9 cellular contexts compared by ENCODE assay signal in genomic region chr10:75226656-75227055, GRCh38. TPM values are rescaled to one million over a fixed set of nuclear protein-coding genes. Genes with fewer than 3 reads are reported as not detected.
DNase-seq lines count a peak whose midpoint lies in the region; ATAC-seq and TF ChIP-seq lines count a peak whose summit lies in the region.
"Had no signal": no experiment of that assay in that cellular context is flagged by ENCODE, and none has a peak within 500 bp of the region (broad histone marks: within the 10 kb centered on the region; RNA-seq: fewer than 3 reads in every experiment).

No MANE protein-coding gene starts in this region.

- H3K27me3 ChIP-seq in mammary epithelial cell (ENCODE audit: insufficient read depth, low read length) (no peaks in the 10 kb centered on the region), thyroid gland (no peaks in the 10 kb centered on the region)

- TF ChIP-seq POLR2A in thyroid gland (IDR thresholded peaks at IDR 0.05) = no peak

- H3K4me1 Mint-ChIP-seq in activated CD8-positive, alpha-beta memory T cell treated with anti-CD3 and anti-CD28 coated beads, Interleukin-2, amount 10 ng/mL, durations not matched to agents 7 days and 5 days = peaks cover 46% of the 10 kb centered on the region

- peak overlapping the region; percentile 71 for H3K4me2 ChIP-seq in mammary epithelial cell (ENCODE audit: insufficient read depth, low read depth, low read length)

- H3K9me3 ChIP-seq in mammary epithelial cell (replicated peaks; ENCODE audit: insufficient read depth, low read length) = no peaks in the 10 kb centered on the region
- H3K9me3 ChIP-seq in mesodermal cell (ENCODE audit: control insufficient read depth, low read length) = no peaks in the 10 kb centered on the region
- no peaks in the 10 kb centered on the region for H3K9me3 ChIP-seq in thyroid gland

- 20% methylated on average over 3 of the region's 5 CpGs for WGBS in mammary epithelial cell (ENCODE audit: low coverage, missing lambda C conversion rate)
- WGBS in mesodermal cell (ENCODE audit: insufficient coverage in 2 of 2), 2 experiments = 87 to 91% methylated on average over 3 to 5 of the region's 5 CpGs
- WGBS in thyroid gland, 2 donors = 66% methylated on average over 4 to 5 of the region's 5 CpGs

- no peak overlapping the region for H3K4me3 Mint-ChIP-seq in activated CD8-positive, alpha-beta memory T cell treated with anti-CD3 and anti-CD28 coated beads, Interleukin-2, amount 10 ng/mL, durations not matched to agents 7 days and 5 days

- H4K20me1 ChIP-seq in mammary epithelial cell (ENCODE audit: insufficient read depth, low read length) = peaks cover 12% of the 10 kb centered on the region

- DNase-seq in activated CD8-positive, alpha-beta memory T cell treated with anti-CD3 and anti-CD28 coated beads, Interleukin-2, amount 10 ng/mL, durations not matched to agents 7 days and 5 days = no peak
- no peak for DNase-seq in activated CD8-positive, alpha-beta memory T cell treated with anti-CD3 and anti-CD28 coated beads, Interleukin-2, amount 50 U/mL, for 48 hours
- DNase-seq in mammary epithelial cell (no peak), thyroid gland (no peak), NK-92 (lab: John Stamatoyannopoulos, UW; ENCODE audit: unreplicated experiment) (no peak), iPS-NIHi7 (ENCODE audit: extremely low spot score) (no peak)
- DNase-seq in stimulated activated CD4-positive, alpha-beta T cell treated with anti-CD3 and anti-CD28 coated beads, Interleukin-4, amount 100 ng/mL, for 1 hour = no peak
- DNase-seq: NCI-H524 treated with DMSO at 0.1 percent for 48 hours had no signal

- in situ Hi-C loops in mammary epithelial cell (cut with MboI; ENCODE audit: low sequenced_read_pairs in 2 of 2) = loop anchor here in 1 of 2 donors (5.0 kb wide), 1 partner anchor 39 kb away; no protein-coding TSS in a partner anchor

- TF ChIP-seq CTCF in mammary epithelial cell (conservative IDR thresholded peaks at IDR 0.05 in 1 of 2, IDR thresholded peaks at IDR 0.05 in 1 of 2; ENCODE audit: extremely low read depth in 1 of 2, insufficient read depth in 1 of 2, low read depth in 1 of 2, low read length in 2 of 2) = no peak
- no peak for TF ChIP-seq CTCF in thyroid gland (IDR thresholded peaks at IDR 0.05)

- peaks cover 43% of the 10 kb centered on the region for H3K36me3 ChIP-seq in mammary epithelial cell (ENCODE audit: insufficient read depth, low read length)
- peaks cover 73% of the 10 kb centered on the region for H3K36me3 ChIP-seq in mesodermal cell (ENCODE audit: control insufficient read depth, insufficient read depth, low read length)
- H3K36me3 ChIP-seq in thyroid gland = peaks cover 0 to 36% of the 10 kb centered on the region in 2 donors

- no peaks in the 10 kb centered on the region for H3K27me3 Mint-ChIP-seq in activated CD8-positive, alpha-beta memory T cell treated with anti-CD3 and anti-CD28 coated beads, Interleukin-2, amount 10 ng/mL, durations not matched to agents 7 days and 5 days

- no peak for ATAC-seq in activated CD8-positive, alpha-beta memory T cell treated with anti-CD3 and anti-CD28 coated beads, Interleukin-2, amount 10 ng/mL, durations not matched to agents 7 days and 5 days

- H3K27ac Mint-ChIP-seq in activated CD8-positive, alpha-beta memory T cell treated with anti-CD3 and anti-CD28 coated beads, Interleukin-2, amount 10 ng/mL, durations not matched to agents 7 days and 5 days = peak overlapping the region; percentile 22

- dilution Hi-C loops in mammary epithelial cell (cut with HindIII; ENCODE audit: low sequenced_read_pairs) = no loop called here

- peaks cover 92% of the 10 kb centered on the region for H3K79me2 ChIP-seq in mammary epithelial cell (ENCODE audit: insufficient read depth, low read length)

- H3K9ac ChIP-seq in mammary epithelial cell (ENCODE audit: insufficient read depth, low read length) = peak overlapping the region; percentile 29

- H3K36me3 Mint-ChIP-seq in activated CD8-positive, alpha-beta memory T cell treated with anti-CD3 and anti-CD28 coated beads, Interleukin-2, amount 10 ng/mL, durations not matched to agents 7 days and 5 days = peaks cover 54% of the 10 kb centered on the region

- H3K4me1 ChIP-seq in mammary epithelial cell (ENCODE audit: insufficient read depth, low read length) = peaks cover 56% of the 10 kb centered on the region
- peaks cover 77% of the 10 kb centered on the region for H3K4me1 ChIP-seq in mesodermal cell (ENCODE audit: control insufficient read depth, insufficient read depth, low read length, poor library complexity, severe bottlenecking)
- H3K4me1 ChIP-seq in thyroid gland = peaks cover 66 to 72% of the 10 kb centered on the region in 2 donors

- H3K27ac ChIP-seq in mammary epithelial cell (ENCODE audit: insufficient read depth, low read depth, low read length) = peak overlapping the region; percentile 79
- H3K27ac ChIP-seq in mesodermal cell (ENCODE audit: low read depth, low read length, severe bottlenecking) = peak overlapping the region; percentile 95
- peak overlapping the region; percentile 97 to 99 (median 98) for H3K27ac ChIP-seq in thyroid gland

- H3K9me3 Mint-ChIP-seq in activated CD8-positive, alpha-beta memory T cell treated with anti-CD3 and anti-CD28 coated beads, Interleukin-2, amount 10 ng/mL, durations not matched to agents 7 days and 5 days (ENCODE audit: low read depth) = no peaks in the 10 kb centered on the region

- no peak overlapping the region for H3K4me3 ChIP-seq in mammary epithelial cell (replicated peaks in 1 of 3; ENCODE audit: insufficient read depth in 1 of 3, low read depth in 2 of 3, low read length in 3 of 3)
- H3K4me3 ChIP-seq in mesodermal cell (ENCODE audit: extremely low read depth, insufficient read depth, low read length, poor library complexity, severe bottlenecking) = no peak overlapping the region
- no peak overlapping the region for H3K4me3 ChIP-seq in thyroid gland (replicated peaks in 1 of 3)

- BruUV-seq in mammary epithelial cell (replicated peaks; lab: Mats Ljungman, UMichigan) = no TSS peak

- intact Hi-C loops in mammary epithelial cell (cut with micrococcal nuclease) (no loop called here), thyroid gland (cut with DNase I) (no loop called here)

- CTCF ChIA-PET in activated CD8-positive, alpha-beta memory T cell treated with anti-CD3 and anti-CD28 coated beads, Interleukin-2, amount 10 ng/mL, durations not matched to agents 7 days and 5 days (lab: Charles Lee) = interaction anchor here (1.9 to 7.4 kb wide), 4 partner anchors 8 to 39 kb away, joined by 10 to 41 read pairs (median 24); partner anchors contain the start of genes COMTD1 and VDAC2
- CTCF ChIA-PET in mammary epithelial cell (lab: Charles Lee; ENCODE audit: low non-redundant PET) = no interaction called here

- no peak overlapping the region for H2AFZ ChIP-seq in mammary epithelial cell (ENCODE audit: low read depth, low read length)

RNA-seq across cellular contexts. Expression of gene COMTD1, which starts 9.1 kb away (rescaled TPM):
- total RNA-seq in activated CD8-positive, alpha-beta memory T cell treated with anti-CD3 and anti-CD28 coated beads, Interleukin-2, amount 10 ng/mL, durations not matched to agents 7 days and 5 days = 10 to 100 TPM; 39.8 to 43.2 TPM
- total RNA-seq in mammary epithelial cell = 10 to 100 TPM; 20.0 to 26.3 TPM
- 20.5 TPM for polyA plus RNA-seq in mammary epithelial cell
- polyA minus RNA-seq in mammary epithelial cell = 1.0 TPM
- 6.7 TPM for polyA plus RNA-seq in mesodermal cell (2013, experiment 1 of 2)
- 5.2 TPM for polyA plus RNA-seq in mesodermal cell (2013, experiment 2 of 2)
- 10 to 100 TPM; 43.4 to 74.0 (median 68.7) TPM for total RNA-seq in thyroid gland

RNA-seq across cellular contexts. Expression of gene VDAC2, which starts 16.1 kb away (rescaled TPM):
- total RNA-seq in activated CD8-positive, alpha-beta memory T cell treated with anti-CD3 and anti-CD28 coated beads, Interleukin-2, amount 10 ng/mL, durations not matched to agents 7 days and 5 days = 100 to 1,000 TPM; 136 to 156 TPM
- total RNA-seq in mammary epithelial cell = 100 to 1,000 TPM; 230 to 262 TPM
- polyA plus RNA-seq in mammary epithelial cell = 150 TPM
- polyA minus RNA-seq in mammary epithelial cell = 119 TPM
- polyA plus RNA-seq in mesodermal cell (2013, experiment 1 of 2) = 260 TPM
- 260 TPM for polyA plus RNA-seq in mesodermal cell (2013, experiment 2 of 2)
- 100 to 1,000 TPM; 113 to 144 (median 122) TPM for total RNA-seq in thyroid gland
